8 cellular contexts compared by ENCODE assay signal in the genomic region with DNA sequence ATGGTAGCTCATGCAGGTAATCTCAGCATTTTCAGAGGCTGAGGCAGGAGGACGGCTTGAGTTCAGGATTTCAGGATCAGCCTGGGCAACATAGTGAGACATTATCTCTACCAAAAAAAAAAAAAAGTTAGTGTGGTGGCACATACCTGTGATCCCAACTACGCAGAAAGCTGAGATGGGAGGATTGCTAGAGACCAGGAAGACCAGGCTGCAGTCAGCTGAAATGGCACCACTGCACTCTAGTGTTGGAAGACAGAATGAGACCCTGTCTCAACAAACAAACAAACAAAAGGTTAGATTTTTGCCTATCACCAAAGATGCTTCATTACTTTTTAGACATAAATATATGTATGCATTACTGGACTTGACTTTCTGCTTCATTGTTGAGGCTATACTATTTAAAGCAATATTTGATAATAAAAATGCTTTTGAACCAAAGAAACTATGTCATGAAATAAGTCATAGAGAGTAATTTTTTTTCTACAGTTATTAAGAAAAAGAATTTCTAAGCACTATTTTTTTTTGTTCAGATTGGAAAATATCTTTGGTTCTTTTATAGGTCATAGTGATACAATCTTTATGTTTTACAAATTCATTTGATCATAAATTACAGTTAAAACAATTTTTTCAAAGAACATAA.
A peak's percentile ranks its signal among the peaks of the same experiment; 100 is the strongest.
DNase-seq lines count a peak whose midpoint lies in the region; ATAC-seq and TF ChIP-seq lines count a peak whose summit lies in the region.

No MANE protein-coding gene starts in this region.

- H3K4me3 ChIP-seq in heart right ventricle (no peak overlapping the region), right cardiac atrium (ENCODE audit: low read length) (no peak overlapping the region), gastrocnemius medialis (no peak overlapping the region)

- in situ Hi-C loops in gastrocnemius medialis (cut with MboI; ENCODE audit: low sequenced_read_pairs in 4 of 4): no loop called here

- H3K27me3 ChIP-seq in heart right ventricle: no peaks in the 10 kb centered on the region
- H3K27me3 ChIP-seq in right cardiac atrium (ENCODE audit: control insufficient read depth, insufficient read depth): no peaks in the 10 kb centered on the region
- H3K27me3 ChIP-seq in gastrocnemius medialis: no peaks in the 10 kb centered on the region

- ATAC-seq in heart right ventricle (no peak), right cardiac atrium (no peak), GM21786 (IDR thresholded peaks at IDR 0.05; ENCODE audit: unreplicated experiment) (no peak), left ventricle myocardium superior (no peak), gastrocnemius medialis (no peak)

- 14 to 27% methylated on average over 2 of the region's 2 CpGs for WGBS in heart right ventricle, 2 donors
- WGBS in right cardiac atrium: 29% methylated on average over 2 of the region's 2 CpGs

- intact Hi-C loops in heart right ventricle (cut with DNase I) (loop anchor here in 6 of 10 donors (5.0 to 10.0 kb wide), 2 partner anchors 623 to 625 kb away; no protein-coding TSS in a partner anchor), right cardiac atrium (cut with DNase I) (loop anchor here in 1 of 4 donors (10.0 kb wide), 1 partner anchor 623 kb away; no protein-coding TSS in a partner anchor), left ventricle myocardium superior (cut with micrococcal nuclease) (no loop called here), gastrocnemius medialis (cut with DNase I; ENCODE audit: low total_unique reads) (no loop called here)

- H3K4me1 ChIP-seq in heart right ventricle (no peaks in the 10 kb centered on the region), right cardiac atrium (ENCODE audit: control insufficient read depth, insufficient read depth, low read length) (no peaks in the 10 kb centered on the region), gastrocnemius medialis (no peaks in the 10 kb centered on the region)

- DNase-seq in heart right ventricle (no peak), right cardiac atrium (no peak), NCI-H748 treated with DMSO at 0.1 percent for 48 hours (lab: John Stamatoyannopoulos, UW) (peak; percentile 52), fibroblast of the conjunctiva (ENCODE audit: low read depth) (peak; percentile 4), NCI-H446 treated with DMSO at 0.1 percent for 48 hours (lab: John Stamatoyannopoulos, UW) (no peak), left ventricle myocardium superior (no peak), gastrocnemius medialis (no peak)

- H3K36me3 ChIP-seq in heart right ventricle (no peaks in the 10 kb centered on the region), gastrocnemius medialis (no peaks in the 10 kb centered on the region)

- H3K27ac ChIP-seq in heart right ventricle (no peak overlapping the region), right cardiac atrium (ENCODE audit: low read length) (no peak overlapping the region), gastrocnemius medialis (no peak overlapping the region)

- TF ChIP-seq POLR2A in gastrocnemius medialis (IDR thresholded peaks at IDR 0.05): no peak

- TF ChIP-seq CTCF in heart right ventricle (IDR thresholded peaks at IDR 0.05) (peak in 6 of 9 donors; percentile 18 to 38 (median 28)), gastrocnemius medialis (IDR thresholded peaks at IDR 0.05 in 4 of 5, conservative IDR thresholded peaks at IDR 0.05 in 1 of 5) (no peak)

- H3K9me3 ChIP-seq in heart right ventricle (peaks cover 0 to 8% (median 0%) of the 10 kb centered on the region in 11 donors), right cardiac atrium (ENCODE audit: control insufficient read depth, low read length) (no peaks in the 10 kb centered on the region), gastrocnemius medialis (no peaks in the 10 kb centered on the region)

Comparison
In these comparisons a context has a peak if more than half of its experiments do, and no peak if none do; other contexts are left out.
1. intact Hi-C loops: an anchor here in heart right ventricle (5.0 to 10.0 kb wide); none called in left ventricle myocardium superior and gastrocnemius medialis.
2. DNase-seq: peak in NCI-H748 treated with DMSO at 0.1 percent for 48 hours (single experiment) and fibroblast of the conjunctiva (single experiment); none in heart right ventricle (0 of 2), right cardiac atrium (0 of 3), NCI-H446 treated with DMSO at 0.1 percent for 48 hours (single experiment), left ventricle myocardium superior (single experiment) and gastrocnemius medialis (0 of 2).
3. CTCF ChIP-seq: peak in heart right ventricle (6 of 9); none in gastrocnemius medialis (0 of 5).